ENCODE assay signal across 23 cellular contexts in the genomic region with DNA sequence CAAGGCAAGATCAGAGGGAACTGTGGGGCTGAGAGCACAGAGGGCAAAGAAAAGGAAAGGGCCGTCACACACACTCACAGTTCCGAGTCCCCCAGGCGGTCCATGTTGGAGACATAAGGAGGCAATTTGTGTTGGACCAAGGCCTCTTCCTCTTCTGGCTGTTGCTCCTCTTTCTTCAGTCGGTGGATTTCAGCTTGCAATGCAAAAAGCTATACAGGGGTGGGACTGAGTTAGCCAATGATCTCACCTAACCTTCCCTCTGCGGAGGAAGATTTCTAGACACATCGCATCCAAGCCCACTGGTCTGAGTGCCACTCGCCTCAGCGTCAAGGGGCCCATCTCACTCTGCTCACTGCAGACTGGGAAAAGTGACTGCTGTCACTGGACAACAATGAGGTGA. TPM values are rescaled to one million over a fixed set of nuclear protein-coding genes. Genes with fewer than 3 reads are reported as not detected.
"Had no signal": no experiment of that assay in that cellular context is flagged by ENCODE, and none has a peak within 500 bp of the region (broad histone marks: within the 10 kb centered on the region; RNA-seq: fewer than 3 reads in every experiment).

No MANE protein-coding gene starts in this region.

- H3K4me3 Mint-ChIP-seq: activated CD4-positive, alpha-beta memory T cell treated with anti-CD3 and anti-CD28 coated beads, Interleukin-2, amount 10 ng/mL, durations not matched to agents 7 days and 5 days; activated CD4-positive, alpha-beta T cell treated with anti-CD3 and anti-CD28 coated beads for 36 hours; activated CD8-positive, alpha-beta memory T cell treated with anti-CD3 and anti-CD28 coated beads, Interleukin-2, amount 10 ng/mL, durations not matched to agents 7 days and 5 days; activated naive CD8-positive, alpha-beta T cell treated with anti-CD3 and anti-CD28 coated beads, Interleukin-2, amount 10 ng/mL, durations not matched to agents 7 days and 5 days; activated T-helper 17 cell treated with anti-CD3 and anti-CD28 coated beads, Interleukin-2, amount 50 U/mL, for 72 hours; endodermal cell had no signal

- H3K9me3 Mint-ChIP-seq: activated CD4-positive, alpha-beta memory T cell treated with anti-CD3 and anti-CD28 coated beads, Interleukin-2, amount 10 ng/mL, durations not matched to agents 7 days and 5 days; activated naive CD8-positive, alpha-beta T cell treated with anti-CD3 and anti-CD28 coated beads, Interleukin-2, amount 10 ng/mL, durations not matched to agents 7 days and 5 days; activated T-helper 17 cell treated with anti-CD3 and anti-CD28 coated beads, Interleukin-2, amount 50 U/mL, for 72 hours; endodermal cell had no signal

- H3K4me3 ChIP-seq: left lung, right lobe of liver had no signal

- DNase-seq: activated CD4-positive, alpha-beta memory T cell treated with anti-CD3 and anti-CD28 coated beads, Interleukin-2, amount 10 ng/mL, durations not matched to agents 7 days and 5 days; activated CD4-positive, alpha-beta T cell treated with anti-CD3 and anti-CD28 coated beads for 36 hours; activated CD8-positive, alpha-beta memory T cell treated with anti-CD3 and anti-CD28 coated beads, Interleukin-2, amount 10 ng/mL, durations not matched to agents 7 days and 5 days; activated naive CD4-positive, alpha-beta T cell; activated naive CD8-positive, alpha-beta T cell treated with anti-CD3 and anti-CD28 coated beads, Interleukin-2, amount 10 ng/mL, durations not matched to agents 7 days and 5 days; activated T-cell treated with anti-CD3 and anti-CD28 coated beads, Interleukin-2, amount 50 U/mL, for 1 hour; endodermal cell; erythroblast; head of caudate nucleus; left lung; right lobe of liver; small intestine; stimulated activated CD4-positive, alpha-beta T cell treated with anti-CD3 and anti-CD28 coated beads, Interleukin-4, amount 100 ng/mL, for 1 hour had no signal

- H3K27ac ChIP-seq: left lung, right lobe of liver had no signal

- H3K27ac Mint-ChIP-seq: activated CD4-positive, alpha-beta memory T cell treated with anti-CD3 and anti-CD28 coated beads, Interleukin-2, amount 10 ng/mL, durations not matched to agents 7 days and 5 days; activated CD4-positive, alpha-beta T cell treated with anti-CD3 and anti-CD28 coated beads for 36 hours; activated CD8-positive, alpha-beta memory T cell treated with anti-CD3 and anti-CD28 coated beads, Interleukin-2, amount 10 ng/mL, durations not matched to agents 7 days and 5 days; activated naive CD8-positive, alpha-beta T cell treated with anti-CD3 and anti-CD28 coated beads, Interleukin-2, amount 10 ng/mL, durations not matched to agents 7 days and 5 days; endodermal cell had no signal

- H3K27me3 Mint-ChIP-seq: activated CD4-positive, alpha-beta memory T cell treated with anti-CD3 and anti-CD28 coated beads, Interleukin-2, amount 10 ng/mL, durations not matched to agents 7 days and 5 days; activated CD4-positive, alpha-beta T cell treated with anti-CD3 and anti-CD28 coated beads for 36 hours; activated CD8-positive, alpha-beta memory T cell treated with anti-CD3 and anti-CD28 coated beads, Interleukin-2, amount 10 ng/mL, durations not matched to agents 7 days and 5 days; activated naive CD8-positive, alpha-beta T cell treated with anti-CD3 and anti-CD28 coated beads, Interleukin-2, amount 10 ng/mL, durations not matched to agents 7 days and 5 days; activated T-helper 17 cell treated with anti-CD3 and anti-CD28 coated beads, Interleukin-2, amount 50 U/mL, for 72 hours had no signal

- FAIRE-seq: colon, frontal cortex, small intestine, TTC549 had no signal

- H3K9me3 ChIP-seq: left lung, right lobe of liver had no signal

- H3K27me3 ChIP-seq: left lung, right lobe of liver had no signal

- ATAC-seq: activated CD4-positive, alpha-beta T cell treated with anti-CD3 and anti-CD28 coated beads for 36 hours; activated CD8-positive, alpha-beta memory T cell treated with anti-CD3 and anti-CD28 coated beads, Interleukin-2, amount 10 ng/mL, durations not matched to agents 7 days and 5 days; activated T-helper 17 cell treated with anti-CD3 and anti-CD28 coated beads, Interleukin-2, amount 50 U/mL, for 72 hours; left lung; right lobe of liver had no signal

RNA-seq across cellular contexts. Expression of gene STRA8, which starts 27.8 kb away (rescaled TPM):
- total RNA-seq: activated CD4-positive, alpha-beta memory T cell treated with anti-CD3 and anti-CD28 coated beads, Interleukin-2, amount 10 ng/mL, durations not matched to agents 7 days and 5 days; activated CD4-positive, alpha-beta T cell treated with anti-CD3 and anti-CD28 coated beads for 36 hours; activated CD8-positive, alpha-beta memory T cell treated with anti-CD3 and anti-CD28 coated beads, Interleukin-2, amount 10 ng/mL, durations not matched to agents 7 days and 5 days; activated naive CD8-positive, alpha-beta T cell treated with anti-CD3 and anti-CD28 coated beads, Interleukin-2, amount 10 ng/mL, durations not matched to agents 7 days and 5 days; activated T-helper 17 cell treated with anti-CD3 and anti-CD28 coated beads, Interleukin-2, amount 50 U/mL, for 72 hours; endodermal cell; frontal cortex; kidney epithelial cell; left lung; mononuclear cell; osteocyte; pulmonary artery endothelial cell; right lobe of liver; T-helper 2 cell treated with Interferon-gamma antibody and Interleukin-4, amounts not matched to agents 100 ng/mL and 5 ng/mL, for 36 hours; urinary bladder had no signal

RNA-seq across cellular contexts. Expression of gene TMEM140, which starts 58.0 kb away (rescaled TPM):
- total RNA-seq: endodermal cell, osteocyte had no signal
